19 cellular contexts compared by ENCODE assay signal in the genomic region with DNA sequence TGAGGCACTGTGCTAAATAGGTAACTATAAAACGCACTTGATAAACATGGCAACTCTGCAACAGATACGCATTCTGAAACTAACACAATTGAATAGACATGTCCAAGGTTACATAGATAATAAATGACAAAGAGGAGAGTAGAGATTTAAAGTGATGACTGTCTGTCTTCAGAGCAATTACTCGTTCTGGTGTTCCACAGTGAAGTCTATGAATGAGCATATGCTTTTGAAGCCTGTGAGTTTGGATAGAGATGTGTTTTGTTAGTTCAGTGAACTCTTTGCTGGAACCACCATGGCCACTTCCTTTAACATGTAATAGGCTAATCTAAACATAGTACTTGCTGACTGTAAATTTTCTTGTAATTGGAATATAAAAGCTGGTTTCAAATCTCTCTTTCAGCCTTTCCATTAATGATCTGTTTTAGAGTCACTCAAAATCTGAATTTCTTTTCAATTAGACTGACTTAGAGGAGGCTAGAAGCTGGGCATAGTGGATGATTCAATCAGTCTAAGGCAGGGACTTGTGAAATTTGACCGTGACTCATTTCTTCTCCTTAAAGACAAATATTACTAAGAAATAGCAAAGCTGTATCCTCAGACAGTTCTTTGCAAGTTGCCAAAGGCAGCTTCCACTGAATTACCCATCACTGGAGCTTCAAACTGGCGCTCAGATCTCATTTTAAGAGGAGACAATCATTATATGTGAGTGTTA.
A peak's percentile ranks its signal among the peaks of the same experiment; 100 is the strongest.
DNase-seq lines count a peak whose midpoint lies in the region; ATAC-seq, FAIRE-seq and TF ChIP-seq lines count a peak whose summit lies in the region.
"Had no signal": no experiment of that assay in that cellular context is flagged by ENCODE, and none has a peak within 500 bp of the region (broad histone marks: within the 10 kb centered on the region; RNA-seq: fewer than 3 reads in every experiment).

No MANE protein-coding gene starts in this region.

- FAIRE-seq in HTR-8/SVneo (lab: Jason Lieb, UNC) = no peak
- FAIRE-seq: colon, endometrium, RCC 7860, TTC549 had no signal

- H3K4me3 Mint-ChIP-seq in activated naive CD4-positive, alpha-beta T cell treated with anti-CD3 and anti-CD28 coated beads for 36 hours = no peak overlapping the region
- no peak overlapping the region for H3K4me3 Mint-ChIP-seq in activated naive CD8-positive, alpha-beta T cell treated with anti-CD3 and anti-CD28 coated beads for 36 hours
- no peak overlapping the region for H3K4me3 Mint-ChIP-seq in endothelial cell (ENCODE audit: unreplicated experiment)

- no peak overlapping the region for H3K4me3 ChIP-seq in fibroblast of pulmonary artery (replicated peaks; ENCODE audit: low read depth, low read length)
- H3K4me3 ChIP-seq: lower lobe of right lung, prostate gland, stomach had no signal

- H3K4me1 Mint-ChIP-seq in activated naive CD4-positive, alpha-beta T cell treated with anti-CD3 and anti-CD28 coated beads for 36 hours (ENCODE audit: low read depth) = peaks cover 12% of the 10 kb centered on the region
- peaks cover 2% of the 10 kb centered on the region for H3K4me1 Mint-ChIP-seq in activated naive CD8-positive, alpha-beta T cell treated with anti-CD3 and anti-CD28 coated beads for 36 hours
- H3K4me1 Mint-ChIP-seq in endothelial cell (ENCODE audit: unreplicated experiment) = peaks cover 16% of the 10 kb centered on the region

- no peaks in the 10 kb centered on the region for H3K36me3 Mint-ChIP-seq in activated naive CD4-positive, alpha-beta T cell treated with anti-CD3 and anti-CD28 coated beads for 36 hours (ENCODE audit: low read depth)
- H3K36me3 Mint-ChIP-seq in activated naive CD8-positive, alpha-beta T cell treated with anti-CD3 and anti-CD28 coated beads for 36 hours = no peaks in the 10 kb centered on the region
- H3K36me3 Mint-ChIP-seq in endothelial cell (ENCODE audit: low read depth, unreplicated experiment) = no peaks in the 10 kb centered on the region

- no peak for DNase-seq in activated naive CD4-positive, alpha-beta T cell treated with anti-CD3 and anti-CD28 coated beads for 36 hours
- no peak for DNase-seq in activated naive CD4-positive, alpha-beta T cell treated with Interleukin-2 at 50 U/mL for 16 hours
- no peak for DNase-seq in activated naive CD8-positive, alpha-beta T cell treated with anti-CD3 and anti-CD28 coated beads for 36 hours
- peak; percentile 1 for DNase-seq in fibroblast of pulmonary artery (ENCODE audit: low read depth)
- DNase-seq in superior temporal gyrus (ENCODE audit: extremely low spot score) = peak; percentile 34
- DNase-seq in endothelial cell (ENCODE audit: low spot score) = no peak
- DNase-seq in HTR-8/SVneo (ENCODE audit: insufficient read length, low spot score) = no peak
- DNase-seq: ACHN, GOT3, KG1, lower lobe of right lung, NCI-H1417 treated with DMSO at 0.1 percent for 48 hours, stomach had no signal

- CTCF ChIA-PET in activated naive CD4-positive, alpha-beta T cell treated with anti-CD3 and anti-CD28 coated beads for 36 hours (lab: Charles Lee) = no interaction called here

- intact Hi-C loops in activated naive CD4-positive, alpha-beta T cell treated with anti-CD3 and anti-CD28 coated beads for 36 hours (cut with micrococcal nuclease) = no loop called here

- no peak for ATAC-seq in GM21515 (IDR thresholded peaks at IDR 0.05; ENCODE audit: unreplicated experiment)
- ATAC-seq: lower lobe of right lung had no signal

- H3K27ac Mint-ChIP-seq in activated naive CD4-positive, alpha-beta T cell treated with anti-CD3 and anti-CD28 coated beads for 36 hours = peak overlapping the region; percentile 33
- peak overlapping the region; percentile 42 for H3K27ac Mint-ChIP-seq in activated naive CD8-positive, alpha-beta T cell treated with anti-CD3 and anti-CD28 coated beads for 36 hours
- H3K27ac Mint-ChIP-seq in endothelial cell (ENCODE audit: unreplicated experiment) = no peak overlapping the region

- TF ChIP-seq CTCF in fibroblast of pulmonary artery (IDR thresholded peaks at IDR 0.05; ENCODE audit: low read length, missing control alignments) = no peak
- no peak for TF ChIP-seq CTCF in endothelial cell (IDR thresholded peaks at IDR 0.05; ENCODE audit: unreplicated experiment)

- no peaks in the 10 kb centered on the region for H3K27me3 Mint-ChIP-seq in activated naive CD4-positive, alpha-beta T cell treated with anti-CD3 and anti-CD28 coated beads for 36 hours (ENCODE audit: low read depth)
- H3K27me3 Mint-ChIP-seq in activated naive CD8-positive, alpha-beta T cell treated with anti-CD3 and anti-CD28 coated beads for 36 hours = no peaks in the 10 kb centered on the region
- H3K27me3 Mint-ChIP-seq in endothelial cell (ENCODE audit: unreplicated experiment) = no peaks in the 10 kb centered on the region

- H3K9me3 Mint-ChIP-seq in activated naive CD4-positive, alpha-beta T cell treated with anti-CD3 and anti-CD28 coated beads for 36 hours = no peaks in the 10 kb centered on the region
- no peaks in the 10 kb centered on the region for H3K9me3 Mint-ChIP-seq in activated naive CD8-positive, alpha-beta T cell treated with anti-CD3 and anti-CD28 coated beads for 36 hours
- no peaks in the 10 kb centered on the region for H3K9me3 Mint-ChIP-seq in endothelial cell (ENCODE audit: unreplicated experiment)

Comparison
In these comparisons a context has a peak if more than half of its experiments do, and no peak if none do; other contexts are left out.
1. DNase-seq: peak in fibroblast of pulmonary artery (single experiment) and superior temporal gyrus (single experiment); none in activated naive CD4-positive, alpha-beta T cell treated with anti-CD3 and anti-CD28 coated beads for 36 hours (single experiment), activated naive CD4-positive, alpha-beta T cell treated with Interleukin-2 at 50 U/mL for 16 hours (single experiment), activated naive CD8-positive, alpha-beta T cell treated with anti-CD3 and anti-CD28 coated beads for 36 hours (single experiment), endothelial cell (single experiment) and HTR-8/SVneo (single experiment).